9 cellular contexts compared by ENCODE assay signal in the genomic region with DNA sequence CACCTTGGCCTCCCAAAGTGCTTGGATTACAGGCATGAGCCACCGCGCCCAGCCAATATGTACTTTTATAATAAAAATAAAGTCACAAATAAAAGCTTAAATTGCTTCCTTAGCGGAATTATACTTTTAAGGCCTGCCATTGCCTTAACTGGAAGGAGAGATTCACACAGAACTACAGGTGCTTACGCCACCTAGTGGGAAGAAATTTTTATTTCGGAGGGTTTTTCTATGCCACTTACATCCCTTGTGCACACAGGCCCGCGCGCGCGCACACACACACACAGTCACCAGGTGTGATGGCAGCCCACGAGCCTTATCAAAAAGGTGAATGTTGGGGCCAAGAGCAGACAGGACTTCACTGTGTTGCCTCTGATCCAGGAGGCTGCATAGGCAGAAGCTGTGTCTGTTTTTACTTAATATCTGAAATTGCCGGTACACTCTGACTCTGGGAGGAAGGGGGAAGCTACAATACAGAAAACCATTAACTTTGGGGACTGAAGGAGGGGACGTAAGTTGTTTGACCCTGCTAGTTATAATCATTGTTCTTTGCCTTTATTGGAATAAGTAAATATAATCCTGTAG.
DNase-seq lines count a peak whose midpoint lies in the region; ATAC-seq and TF ChIP-seq lines count a peak whose summit lies in the region.
"Had no signal": no experiment of that assay in that cellular context is flagged by ENCODE, and none has a peak within 500 bp of the region (broad histone marks: within the 10 kb centered on the region; RNA-seq: fewer than 3 reads in every experiment).

No MANE protein-coding gene starts in this region.

- H3K9me3 ChIP-seq in esophagus muscularis mucosa (no peaks in the 10 kb centered on the region), upper lobe of right lung (no peaks in the 10 kb centered on the region)

- intact Hi-C loops in esophagus muscularis mucosa (cut with DNase I) (loop anchor here (5.0 to 10.0 kb wide), 2 partner anchors 182 to 670 kb away; no protein-coding TSS in a partner anchor), upper lobe of right lung (cut with DNase I) (no loop called here)

- DNase-seq in activated naive CD4-positive, alpha-beta T cell treated with Interleukin-2 at 50 U/mL for 16 hours: peak; percentile 5
- no peak for DNase-seq in activated naive CD4-positive, alpha-beta T cell (lab: John Stamatoyannopoulos, UW)
- DNase-seq in NCI-H1092 treated with DMSO at 0.1 percent for 48 hours (lab: John Stamatoyannopoulos, UW): peak; percentile 37
- DNase-seq in T-helper 1 cell: peak in 3 of 5 donors; percentile 2 to 11 (median 9)
- no peak for DNase-seq in esophagus muscularis mucosa (ENCODE audit: extremely low spot score)
- DNase-seq in middle frontal gyrus (ENCODE audit: extremely low spot score, low spot score): peak; percentile 66
- DNase-seq in upper lobe of right lung: no peak
- DNase-seq: activated naive CD8-positive, alpha-beta T cell treated with anti-CD3 and anti-CD28 coated beads, Interleukin-2, amount 10 ng/mL, durations not matched to agents 7 days and 5 days had no signal

- H3K4me1 ChIP-seq in esophagus muscularis mucosa (peaks cover 0 to 32% (median 23%) of the 10 kb centered on the region in 4 donors), upper lobe of right lung (no peaks in the 10 kb centered on the region)

- TF ChIP-seq EP300 in esophagus muscularis mucosa (IDR thresholded peaks at IDR 0.05): no peak

- peak; percentile 74 for ATAC-seq in upper lobe of right lung
- no peak for ATAC-seq in HG03342 (IDR thresholded peaks at IDR 0.05; ENCODE audit: unreplicated experiment)

- no peak for TF ChIP-seq POLR2A in esophagus muscularis mucosa (IDR thresholded peaks at IDR 0.05; ENCODE audit: low read depth)

- H3K36me3 ChIP-seq in esophagus muscularis mucosa: no peaks in the 10 kb centered on the region
- no peaks in the 10 kb centered on the region for H3K36me3 ChIP-seq in upper lobe of right lung

- H3K27ac ChIP-seq in esophagus muscularis mucosa (replicated peaks in 1 of 4) (no peak overlapping the region), upper lobe of right lung (no peak overlapping the region)

- TF ChIP-seq CTCF in esophagus muscularis mucosa (IDR thresholded peaks at IDR 0.05) (peak; percentile 46 to 58 (median 54)), upper lobe of right lung (IDR thresholded peaks at IDR 0.05) (peak; percentile 56)

- H3K4me3 ChIP-seq in esophagus muscularis mucosa (no peak overlapping the region), upper lobe of right lung (no peak overlapping the region)

- WGBS in esophagus muscularis mucosa: 68% methylated on average over 13 of the region's 13 CpGs

- H3K27me3 ChIP-seq in esophagus muscularis mucosa: no peaks in the 10 kb centered on the region
- no peaks in the 10 kb centered on the region for H3K27me3 ChIP-seq in upper lobe of right lung

Comparison
In these comparisons a context has a peak if more than half of its experiments do, and no peak if none do; other contexts are left out.
1. DNase-seq: peak in activated naive CD4-positive, alpha-beta T cell treated with Interleukin-2 at 50 U/mL for 16 hours (single experiment), NCI-H1092 treated with DMSO at 0.1 percent for 48 hours (single experiment), T-helper 1 cell (3 of 5) and middle frontal gyrus (single experiment); none in activated naive CD4-positive, alpha-beta T cell (0 of 4), esophagus muscularis mucosa (single experiment) and upper lobe of right lung (single experiment).